In genomic region chr13:29039212-29039611, GRCh38 we compare ENCODE assay signal across 27 cellular contexts.
"Had no signal": no experiment of that assay in that cellular context is flagged by ENCODE, and none has a peak within 500 bp of the region (broad histone marks: within the 10 kb centered on the region; RNA-seq: fewer than 3 reads in every experiment).

No MANE protein-coding gene starts in this region.

- H3K9me3 Mint-ChIP-seq: neural progenitor cell had no signal

- H3K9me3 ChIP-seq: ovary, right lobe of liver, testis, thyroid gland had no signal

- H3K27me3 ChIP-seq: neural progenitor cell, ovary, right atrium auricular region, right lobe of liver, stomach, testis, thyroid gland, transverse colon, uterus had no signal

- H3K36me3 ChIP-seq: left ventricle myocardium inferior, neural progenitor cell, ovary, right atrium auricular region, right lobe of liver, stomach, thyroid gland, transverse colon, uterus had no signal

- ATAC-seq: natural killer cell; stimulated activated naive B cell treated with anti-CD40 and anti-IgM and Interleukin-4, amounts not matched to agents 10 μg/mL and 1 μg/mL and 100 μg/mL, for 72 hours; stimulated activated naive CD8-positive, alpha-beta T cell treated with anti-CD3 and anti-CD28 coated beads, Interleukin-15, Interleukin-2, amounts not matched to agents 100 U/mL and 50 U/mL, for 24 hours had no signal

- H3K4me3 ChIP-seq: left ventricle myocardium inferior, lung, neural progenitor cell, ovary, right atrium auricular region, right lobe of liver, smooth muscle cell, stomach, testis, thyroid gland, transverse colon, uterus had no signal

- H3K27ac Mint-ChIP-seq: immature natural killer cell; mesothelial cell of epicardium; naive B cell; natural killer cell; nephron progenitor cell; neural progenitor cell; progenitor cell of endocrine pancreas; stimulated activated naive B cell treated with anti-CD40 and anti-IgM and Interleukin-4, amounts not matched to agents 10 μg/mL and 1 μg/mL and 100 μg/mL, for 72 hours had no signal

- H3K4me3 Mint-ChIP-seq: immature natural killer cell; mesothelial cell of epicardium; naive B cell; natural killer cell; nephron progenitor cell; neural progenitor cell; stimulated activated naive B cell treated with anti-CD40 and anti-IgM and Interleukin-4, amounts not matched to agents 10 μg/mL and 1 μg/mL and 100 μg/mL, for 72 hours had no signal

- H3K4me1 ChIP-seq: left ventricle myocardium inferior, neural progenitor cell, right atrium auricular region, right lobe of liver, stomach, testis, thyroid gland, transverse colon, uterus had no signal

- H3K4me1 Mint-ChIP-seq: immature natural killer cell; mesothelial cell of epicardium; naive B cell; natural killer cell; nephron progenitor cell; neural progenitor cell; stimulated activated naive B cell treated with anti-CD40 and anti-IgM and Interleukin-4, amounts not matched to agents 10 μg/mL and 1 μg/mL and 100 μg/mL, for 72 hours had no signal

- H3K36me3 Mint-ChIP-seq: mesothelial cell of epicardium; natural killer cell; neural progenitor cell; stimulated activated naive B cell treated with anti-CD40 and anti-IgM and Interleukin-4, amounts not matched to agents 10 μg/mL and 1 μg/mL and 100 μg/mL, for 72 hours had no signal

- DNase-seq: hypothalamus; immature natural killer cell; islet precursor cell; left ventricle myocardium inferior; mesendoderm; naive B cell; natural killer cell; nephron progenitor cell; ovary; right lobe of liver; stimulated activated CD4-positive, alpha-beta T cell treated with anti-CD3 and anti-CD28 coated beads, Interleukin-1b, Interleukin-23, amount 100 ng/mL, for 48 hours; stimulated activated CD4-positive, alpha-beta T cell treated with anti-CD3 and anti-CD28 coated beads, Interleukin-2, amount 100 ng/mL, for 48 hours; stimulated activated CD4-positive, alpha-beta T cell treated with anti-CD3 and anti-CD28 coated beads, Interleukin-4, amount 100 ng/mL, for 4 hours; stimulated activated CD8-positive, alpha-beta memory T cell treated with anti-CD3 and anti-CD28 coated beads, Interleukin-4, amount 100 ng/mL, for 48 hours; stimulated activated naive B cell treated with anti-CD40 and anti-IgM and Interleukin-4, amounts not matched to agents 10 μg/mL and 1 μg/mL and 100 μg/mL, for 72 hours; stimulated activated naive CD8-positive, alpha-beta T cell treated with anti-CD3 and anti-CD28 coated beads, Interleukin-15, Interleukin-2, amounts not matched to agents 100 U/mL and 50 U/mL, for 24 hours; stomach; testis; thyroid gland; transverse colon; uterus had no signal

- H3K27me3 Mint-ChIP-seq: progenitor cell of endocrine pancreas had no signal

- H3K27ac ChIP-seq: left ventricle myocardium inferior, neural progenitor cell, ovary, right atrium auricular region, right lobe of liver, stomach, testis, thyroid gland, transverse colon, uterus had no signal
